22 cellular contexts compared by ENCODE assay signal in genomic region chr7:114720725-114721124, GRCh38.
"Had no signal": no experiment of that assay in that cellular context is flagged by ENCODE, and none has a peak within 500 bp of the region (broad histone marks: within the 10 kb centered on the region; RNA-seq: fewer than 3 reads in every experiment).

No MANE protein-coding gene starts in this region.

- H3K4me3 ChIP-seq: esophagus muscularis mucosa, mucosa of descending colon, right atrium auricular region, stomach, upper lobe of left lung, vagina had no signal

- H3K27ac ChIP-seq: epithelial cell of prostate, esophagus muscularis mucosa, neutrophil, right atrium auricular region, stomach, upper lobe of left lung, vagina had no signal

- H3K4me1 ChIP-seq: esophagus muscularis mucosa, right atrium auricular region, stomach, upper lobe of left lung, vagina had no signal

- FAIRE-seq: endometrium, islet of Langerhans, small intestine had no signal

- H3K9me3 ChIP-seq: esophagus muscularis mucosa, mucosa of descending colon, neutrophil, right atrium auricular region, stomach, upper lobe of left lung, vagina had no signal

- ATAC-seq: mucosa of descending colon; naive thymus-derived CD8-positive, alpha-beta T cell had no signal

- H3K36me3 ChIP-seq: esophagus muscularis mucosa, neutrophil, right atrium auricular region, stomach, upper lobe of left lung, vagina had no signal

- H3K27me3 ChIP-seq: esophagus muscularis mucosa, neutrophil, right atrium auricular region, stomach, upper lobe of left lung, vagina had no signal

- DNase-seq: effector memory CD4-positive, alpha-beta T cell; foreskin melanocyte; head of caudate nucleus; hippocampal formation; kidney glomerular epithelial cell; mammary epithelial cell; mucosa of descending colon; naive thymus-derived CD8-positive, alpha-beta T cell; posterior cingulate gyrus; small intestine; stimulated activated CD4-positive, alpha-beta T cell treated with anti-CD3 and anti-CD28 coated beads, Interleukin-12 subunit alpha, Interleukin-12 subunit beta, amount 100 ng/mL, for 4 hours; stimulated activated naive CD4-positive, alpha-beta T cell; stomach; substantia nigra; upper lobe of left lung had no signal
